In genomic region chr18:22455425-22456150, GRCh38 we compare ENCODE assay signal across 2 cellular contexts.
TF ChIP-seq lines count a peak whose summit lies in the region.

No MANE protein-coding gene starts in this region.

TF ChIP-seq in IMR-90, 13 proteins besides CTCF, POLR2A, EP300 and RAD21:
- no peak for TF ChIP-seq MAZ (IDR thresholded peaks at IDR 0.05; ENCODE audit: borderline replicate concordance, low read depth, low read length)
- TF ChIP-seq MAFK (IDR thresholded peaks at IDR 0.05; ENCODE audit: low read depth, low read length), result 0 out of 2 replicates have a peak, but pooled peaks have one; percentile 3

TF ChIP-seq in HepG2, 621 proteins besides CTCF, POLR2A, EP300 and RAD21:
- TF ChIP-seq ATF7 (IDR thresholded peaks at IDR 0.05) (peak; percentile 76), ATF7 (CRISPR knock-in tag; IDR thresholded peaks at IDR 0.05) (no peak), SP5 (CRISPR knock-in tag; IDR thresholded peaks at IDR 0.05; ENCODE audit: borderline replicate concordance, low read depth) (no peak)
TF ChIP-seq in HepG2: peak in this region for 1.
